Comparison of ENCODE assay signal across 14 cellular contexts in the genomic region with DNA sequence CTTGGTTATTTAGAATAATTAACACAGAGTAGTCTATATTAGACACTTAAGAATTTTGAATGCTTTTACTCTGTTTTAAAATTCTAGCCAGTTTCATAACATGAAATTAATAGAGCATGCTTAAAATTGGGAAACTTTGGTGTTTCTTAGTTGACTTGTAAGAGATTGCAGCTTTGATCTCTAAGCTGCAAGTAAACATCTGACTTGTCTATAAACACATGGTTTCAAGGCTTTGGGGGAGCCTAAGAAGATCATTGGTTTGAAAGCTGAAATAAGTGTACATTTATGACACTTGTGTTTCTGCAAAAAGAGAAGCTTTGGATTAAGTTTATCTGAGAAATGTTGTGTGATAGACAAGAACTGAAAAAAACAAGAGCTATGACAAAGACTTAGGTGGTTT. TPM values are rescaled to one million over a fixed set of nuclear protein-coding genes. Genes with fewer than 3 reads are reported as not detected.
DNase-seq lines count a peak whose midpoint lies in the region; ATAC-seq, FAIRE-seq and TF ChIP-seq lines count a peak whose summit lies in the region.
"Had no signal": no experiment of that assay in that cellular context is flagged by ENCODE, and none has a peak within 500 bp of the region (broad histone marks: within the 10 kb centered on the region; RNA-seq: fewer than 3 reads in every experiment).

No MANE protein-coding gene starts in this region.

- H3K36me3 Mint-ChIP-seq in MCF 10A (ENCODE audit: insufficient read depth, unreplicated experiment): peaks cover 10% of the 10 kb centered on the region
- H3K36me3 Mint-ChIP-seq in activated naive CD4-positive, alpha-beta T cell treated with anti-CD3 and anti-CD28 coated beads, Interleukin-2, amount 50 U/mL, for 72 hours: no peaks in the 10 kb centered on the region
- H3K36me3 Mint-ChIP-seq: CD8-positive, alpha-beta memory T cell had no signal

- H3K4me1 Mint-ChIP-seq in MCF 10A (ENCODE audit: insufficient read depth, unreplicated experiment): peaks cover 58% of the 10 kb centered on the region
- H3K4me1 Mint-ChIP-seq: CD8-positive, alpha-beta memory T cell had no signal

- H3K27ac ChIP-seq in breast epithelium (no peak overlapping the region), tibial artery (peak overlapping the region; percentile 71 to 76)
- H3K27ac ChIP-seq: 22Rv1, BLaER1 had no signal

- intact Hi-C loops in MCF 10A (cut with micrococcal nuclease): no loop called here
- intact Hi-C loops in breast epithelium (cut with DNase I; ENCODE audit: low total_unique reads): no loop called here
- intact Hi-C loops in tibial artery (cut with DNase I; ENCODE audit: low total_unique reads): no loop called here

- TF ChIP-seq POLR2A in breast epithelium (IDR thresholded peaks at IDR 0.05): no peak

- FAIRE-seq in GM19239 (lab: Jason Lieb, UNC): peak; percentile 67

- no peaks in the 10 kb centered on the region for H3K9me3 Mint-ChIP-seq in MCF 10A (ENCODE audit: unreplicated experiment)
- H3K9me3 Mint-ChIP-seq in activated naive CD4-positive, alpha-beta T cell treated with anti-CD3 and anti-CD28 coated beads, Interleukin-2, amount 50 U/mL, for 72 hours: no peaks in the 10 kb centered on the region
- H3K9me3 Mint-ChIP-seq: HFFc6 had no signal

- peaks cover 0 to 5% of the 10 kb centered on the region in 2 donors for H3K4me1 ChIP-seq in breast epithelium
- H3K4me1 ChIP-seq in tibial artery: peaks cover 0 to 100% (median 42%) of the 10 kb centered on the region in 4 donors
- H3K4me1 ChIP-seq: BLaER1 had no signal

- DNase-seq in MCF 10A (ENCODE audit: unreplicated experiment) (no peak), breast epithelium (ENCODE audit: low spot score in 2 of 2) (no peak), GM19239 (ENCODE audit: insufficient read length, low spot score) (no peak), fibroblast of villous mesenchyme (ENCODE audit: low read depth) (peak; percentile 63), tibial artery (no peak)
- DNase-seq in activated naive CD4-positive, alpha-beta T cell treated with anti-CD3 and anti-CD28 coated beads, Interleukin-2, amount 50 U/mL, for 72 hours (ENCODE audit: low spot score in 2 of 2): no peak
- DNase-seq: CD8-positive, alpha-beta memory T cell; DMS53; GF-D8; HCEC 1CT; HFFc6 had no signal

- CTCF ChIA-PET in MCF 10A (lab: Yijun Ruan, JAX): interaction anchor here (0.8 kb wide), 1 partner anchor 139 kb away, joined by 3 read pairs; no protein-coding TSS in a partner anchor

- no peak overlapping the region for H3K4me3 Mint-ChIP-seq in MCF 10A (ENCODE audit: unreplicated experiment)
- H3K4me3 Mint-ChIP-seq: CD8-positive, alpha-beta memory T cell; HFFc6 had no signal

- POLR2A ChIA-PET in MCF 10A (lab: Yijun Ruan, JAX): interaction anchor here (1.0 to 2.1 kb wide), 4 partner anchors 9 to 120 kb away, joined by 3 to 19 read pairs (median 6); partner anchors contain the start of gene YAP1

- TF ChIP-seq CTCF in MCF 10A (IDR thresholded peaks at IDR 0.05; ENCODE audit: unreplicated experiment): no peak
- TF ChIP-seq CTCF in breast epithelium (IDR thresholded peaks at IDR 0.05): no peak
- no peak for TF ChIP-seq CTCF in fibroblast of villous mesenchyme (IDR thresholded peaks at IDR 0.05; ENCODE audit: insufficient read depth, low read depth, low read length)
- no peak for TF ChIP-seq CTCF in tibial artery (IDR thresholded peaks at IDR 0.05)

- H3K4me3 ChIP-seq in breast epithelium: no peak overlapping the region
- no peak overlapping the region for H3K4me3 ChIP-seq in fibroblast of villous mesenchyme (ENCODE audit: low read depth, low read length)
- H3K4me3 ChIP-seq in tibial artery: no peak overlapping the region
- H3K4me3 ChIP-seq: BLaER1 had no signal

- H3K9me3 ChIP-seq in breast epithelium (no peaks in the 10 kb centered on the region), tibial artery (no peaks in the 10 kb centered on the region)
- H3K9me3 ChIP-seq: BLaER1 had no signal

- peak overlapping the region; percentile 46 for H3K27ac Mint-ChIP-seq in MCF 10A (ENCODE audit: low read depth, unreplicated experiment)
- no peak overlapping the region for H3K27ac Mint-ChIP-seq in activated naive CD4-positive, alpha-beta T cell treated with anti-CD3 and anti-CD28 coated beads, Interleukin-2, amount 50 U/mL, for 72 hours
- H3K27ac Mint-ChIP-seq: CD8-positive, alpha-beta memory T cell; HFFc6 had no signal

- no peak for ATAC-seq in GM18858 (IDR thresholded peaks at IDR 0.05; ENCODE audit: unreplicated experiment)
- ATAC-seq in activated naive CD4-positive, alpha-beta T cell treated with anti-CD3 and anti-CD28 coated beads, Interleukin-2, amount 50 U/mL, for 72 hours: no peak

- H3K27me3 Mint-ChIP-seq in MCF 10A (ENCODE audit: insufficient read depth, unreplicated experiment): no peaks in the 10 kb centered on the region

- BruUV-seq in MCF 10A (replicated peaks; lab: Mats Ljungman, UMichigan): no TSS peak

- no peaks in the 10 kb centered on the region for H3K36me3 ChIP-seq in breast epithelium
- no peaks in the 10 kb centered on the region for H3K36me3 ChIP-seq in tibial artery
- H3K36me3 ChIP-seq: BLaER1 had no signal

- H3K27me3 ChIP-seq in breast epithelium: no peaks in the 10 kb centered on the region
- no peaks in the 10 kb centered on the region for H3K27me3 ChIP-seq in tibial artery
- H3K27me3 ChIP-seq: BLaER1 had no signal

RNA-seq across cellular contexts. Expression of gene YAP1, which starts 37.8 kb away (rescaled TPM):
- total RNA-seq in MCF 10A (2022) (139 and 158 TPM in 2 replicates), breast epithelium (100 to 1,000 TPM; 179 to 215 (median 184) TPM), fibroblast of villous mesenchyme (127 and 148 TPM in 2 replicates)
- total RNA-seq in activated naive CD4-positive, alpha-beta T cell treated with anti-CD3 and anti-CD28 coated beads, Interleukin-2, amount 50 U/mL, for 72 hours: under 1 TPM; 0.62 to 0.75 TPM

Comparison
In these comparisons a context has a peak if more than half of its experiments do, and no peak if none do; other contexts are left out.
1. H3K27ac ChIP-seq: peak in tibial artery (2 of 2); none in breast epithelium (0 of 2).
2. RNA of gene YAP1, which starts 37.8 kb away (total RNA-seq): 179 to 215 TPM in breast epithelium, 139 to 158 TPM in MCF 10A and 127 to 148 TPM in fibroblast of villous mesenchyme; 0.62 to 0.75 TPM in activated naive CD4-positive, alpha-beta T cell treated with anti-CD3 and anti-CD28 coated beads, Interleukin-2, amount 50 U/mL, for 72 hours; every median in the first group is over 10 times any median in the second.